9 cellular contexts compared by ENCODE assay signal in the genomic region with DNA sequence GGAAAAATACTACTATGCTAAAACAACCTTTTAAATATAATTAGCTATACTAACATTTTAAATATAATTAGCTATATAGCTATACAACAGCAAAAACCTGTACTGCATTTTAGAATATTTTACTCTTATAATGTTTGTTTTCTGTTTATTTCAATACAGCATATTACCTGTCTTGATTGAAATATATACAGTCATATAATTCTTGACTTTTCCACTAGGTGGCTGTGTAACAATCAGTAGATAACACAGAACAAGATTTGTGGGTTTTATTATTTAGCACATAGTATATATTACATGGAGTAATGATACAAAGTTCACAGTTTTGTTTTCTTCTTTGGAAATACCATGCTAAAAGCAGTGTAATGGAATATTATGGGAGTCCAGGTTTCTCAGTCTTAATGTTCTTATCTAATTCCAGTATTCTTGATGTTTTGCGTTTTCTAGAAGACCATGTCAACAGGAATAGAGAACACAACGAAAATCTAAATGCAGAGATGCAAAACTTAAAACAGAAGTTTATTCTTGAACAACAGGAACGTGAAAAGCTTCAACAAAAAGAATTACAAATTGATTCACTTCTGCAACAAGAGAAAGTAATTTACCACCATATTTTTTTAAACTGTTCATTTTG. TPM values are rescaled to one million over a fixed set of nuclear protein-coding genes. Genes with fewer than 3 reads are reported as not detected.
A peak's percentile ranks its signal among the peaks of the same experiment; 100 is the strongest.
DNase-seq lines count a peak whose midpoint lies in the region; ATAC-seq and TF ChIP-seq lines count a peak whose summit lies in the region.
"Had no signal": no experiment of that assay in that cellular context is flagged by ENCODE, and none has a peak within 500 bp of the region (broad histone marks: within the 10 kb centered on the region; RNA-seq: fewer than 3 reads in every experiment).

No MANE protein-coding gene starts in this region.

- TF ChIP-seq POLR2A in adrenal gland (IDR thresholded peaks at IDR 0.05) (no peak), lower leg skin (IDR thresholded peaks at IDR 0.05) (no peak)

- ATAC-seq in HG02759 (IDR thresholded peaks at IDR 0.05; ENCODE audit: unreplicated experiment) (peak; percentile 75), HG03460 (IDR thresholded peaks at IDR 0.05; ENCODE audit: unreplicated experiment) (no peak)

- H3K4me1 ChIP-seq in adrenal gland (replicated peaks in 1 of 2), result no peaks in the 10 kb centered on the region
- H3K4me1 ChIP-seq in BE2C, result no peaks in the 10 kb centered on the region

- H3K27me3 ChIP-seq in adrenal gland (no peaks in the 10 kb centered on the region), BE2C (no peaks in the 10 kb centered on the region)

- H3K27ac ChIP-seq in adrenal gland, result no peak overlapping the region
- H3K27ac ChIP-seq: skin epidermis had no signal

- intact Hi-C loops in adrenal gland (cut with DNase I), result no loop called here
- intact Hi-C loops in lower leg skin (cut with DNase I; ENCODE audit: low total_unique reads), result no loop called here

- H3K4me3 ChIP-seq in adrenal gland (no peak overlapping the region), BE2C (ENCODE audit: low read depth, low read length) (no peak overlapping the region), lower leg skin (ENCODE audit: low read depth, poor library complexity, severe bottlenecking) (no peak overlapping the region)
- H3K4me3 ChIP-seq: skin epidermis had no signal

- H3K9me3 ChIP-seq in adrenal gland (replicated peaks in 1 of 3) (no peaks in the 10 kb centered on the region), BE2C (no peaks in the 10 kb centered on the region)

- 90 to 95% (median 92%) methylated on average over 3 of the region's 3 CpGs for WGBS in adrenal gland, 4 donors
- WGBS in lower leg skin, 2 donors, result 73 to 91% methylated on average over 3 of the region's 3 CpGs

- no peak for DNase-seq in GM10266 (ENCODE audit: extremely low spot score)
- no peak for DNase-seq in adrenal gland
- DNase-seq in myocyte (ENCODE audit: low read depth), result peak; percentile 44
- no peak for DNase-seq in BE2C
- no peak for DNase-seq in lower leg skin (ENCODE audit: low spot score in 2 of 2)
- DNase-seq in GM20000 (ENCODE audit: low spot score), result no peak

- H3K36me3 ChIP-seq in adrenal gland (replicated peaks in 1 of 2) (no peaks in the 10 kb centered on the region), BE2C (peaks cover 63% of the 10 kb centered on the region)

- TF ChIP-seq CTCF in GM10266 (IDR thresholded peaks at IDR 0.05; ENCODE audit: control insufficient read depth, insufficient read depth, low read depth, missing control alignments) (peak; percentile 22), adrenal gland (IDR thresholded peaks at IDR 0.05) (peak in 4 of 6 experiments; percentile 32 to 54 (median 40)), BE2C (IDR thresholded peaks at IDR 0.05; ENCODE audit: low read depth, low read length) (no peak; the same call in 1 of the 2 replicates), lower leg skin (IDR thresholded peaks at IDR 0.05) (no peak), GM20000 (IDR thresholded peaks at IDR 0.05; ENCODE audit: extremely low read depth, missing control alignments) (no peak)

RNA-seq across cellular contexts. Expression of a gene that starts 13.3 kb away (rescaled TPM):
- total RNA-seq in adrenal gland (1 to 10 TPM in 6 of 8 donors, under 1 TPM in 1, not detected in 1; 0.95 to 2.5 (median 1.5) TPM), myocyte (1.4 and 3.5 TPM in 2 replicates), lower leg skin (1 to 10 TPM; 2.6 to 4.3 (median 3.0) TPM)
- 1 to 10 TPM in 1 of 3 donors, under 1 TPM in 2; 0.24 to 4.1 (median 0.32) TPM for polyA plus RNA-seq in adrenal gland
- 0.20 TPM for polyA plus RNA-seq in myocyte (2012)
- polyA plus RNA-seq in BE2C (2012; ENCODE audit: insufficient read depth, insufficient read length, low read depth), result 3.2 TPM

RNA-seq across cellular contexts. Expression of a gene that starts 13.8 kb away (rescaled TPM):
- 10 to 100 TPM in 4 of 8 donors, 1 to 10 TPM in 4; 4.0 to 28.1 (median 14.2) TPM for total RNA-seq in adrenal gland
- polyA plus RNA-seq in adrenal gland, result 1 to 10 TPM; 3.5 to 6.5 (median 4.5) TPM
- 8.3 and 10.7 TPM in 2 replicates for total RNA-seq in myocyte
- polyA plus RNA-seq in myocyte (2012), result 26.8 TPM
- polyA plus RNA-seq in BE2C (2012; ENCODE audit: insufficient read depth, insufficient read length, low read depth), result 134 TPM
- 1 to 10 TPM; 3.1 to 8.5 (median 6.7) TPM for total RNA-seq in lower leg skin

RNA-seq across cellular contexts. Expression of a gene that starts 31.7 kb away (rescaled TPM):
- total RNA-seq in adrenal gland (10 to 100 TPM; 43.5 to 83.7 (median 57.5) TPM), myocyte (58.7 and 62.7 TPM in 2 replicates), lower leg skin (10 to 100 TPM; 34.9 to 50.1 (median 44.8) TPM)
- polyA plus RNA-seq in adrenal gland, result 10 to 100 TPM; 20.9 to 64.9 (median 21.9) TPM
- 51.3 TPM for polyA plus RNA-seq in myocyte (2012)
- 35.7 TPM for polyA plus RNA-seq in BE2C (2012; ENCODE audit: insufficient read depth, insufficient read length, low read depth)

RNA-seq across cellular contexts. Expression of a gene that starts 36.3 kb away (rescaled TPM):
- total RNA-seq in adrenal gland (100 to 1,000 TPM in 7 of 8 donors, 10 to 100 TPM in 1; 67.1 to 198 (median 157) TPM), myocyte (255 and 263 TPM in 2 replicates), lower leg skin (10 to 100 TPM; 46.4 to 92.3 (median 64.9) TPM)
- polyA plus RNA-seq in adrenal gland, result 10 to 100 TPM; 67.8 to 70.8 (median 70.0) TPM
- polyA plus RNA-seq in myocyte (2012), result 52.5 TPM
- polyA plus RNA-seq in BE2C (2012; ENCODE audit: insufficient read depth, insufficient read length, low read depth), result 15.4 TPM

Comparison
In these comparisons a context has a peak if more than half of its experiments do, and no peak if none do; other contexts are left out.
1. CTCF ChIP-seq: peak in GM10266 (single experiment) and adrenal gland (4 of 6); none in BE2C (single experiment), lower leg skin (0 of 3) and GM20000 (single experiment).